Comparison of ENCODE assay signal across 1 cellular context in the genomic region with DNA sequence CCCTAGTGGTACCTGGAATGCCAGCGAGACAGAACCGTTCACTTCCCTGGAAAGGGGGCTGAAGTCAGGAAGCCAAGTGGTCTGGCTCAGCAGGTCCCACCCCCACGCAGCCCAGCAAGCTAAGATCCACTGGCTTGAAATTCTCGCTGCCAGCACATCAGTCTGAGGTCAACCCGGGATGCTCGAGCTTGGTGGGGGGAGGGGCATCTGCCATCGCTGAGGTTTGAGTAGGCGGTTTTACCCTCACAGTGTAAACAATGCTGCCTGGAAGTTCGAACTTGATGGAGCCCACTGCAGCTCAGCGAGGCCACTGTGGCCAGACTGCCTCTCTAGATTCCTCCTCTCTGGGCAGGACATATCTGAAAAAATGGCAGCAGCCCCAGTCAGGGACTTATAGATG.
TF ChIP-seq lines count a peak whose summit lies in the region.

No MANE protein-coding gene starts in this region.

TF ChIP-seq in H1, 55 proteins besides CTCF, POLR2A, EP300 and RAD21:
- no peak for TF ChIP-seq MAX (IDR thresholded peaks at IDR 0.05)
- TF ChIP-seq SP4 (IDR thresholded peaks at IDR 0.05; ENCODE audit: low read length), result no peak
- TF ChIP-seq CHD2 (IDR thresholded peaks at IDR 0.05; ENCODE audit: low read length), result no peak
- TF ChIP-seq TBP (IDR thresholded peaks at IDR 0.05; ENCODE audit: low read depth, low read length), result no peak
- no peak for TF ChIP-seq SUZ12 (IDR thresholded peaks at IDR 0.05; ENCODE audit: low read length)
- no peak for TF ChIP-seq TAF1 (IDR thresholded peaks at IDR 0.05; ENCODE audit: low read depth, low read length)
- no peak for TF ChIP-seq KDM4A (IDR thresholded peaks at IDR 0.05; ENCODE audit: low read depth, low read length, severe bottlenecking)
- no peak for TF ChIP-seq SP1 (IDR thresholded peaks at IDR 0.05; ENCODE audit: low read depth, low read length)
- TF ChIP-seq NANOG (IDR thresholded peaks at IDR 0.05; ENCODE audit: insufficient read depth, low read depth, low read length, poor library complexity, severe bottlenecking), result no peak
TF ChIP-seq in H1: peak in this region for 0.
